ENCODE assay signal across 26 cellular contexts in the genomic region with DNA sequence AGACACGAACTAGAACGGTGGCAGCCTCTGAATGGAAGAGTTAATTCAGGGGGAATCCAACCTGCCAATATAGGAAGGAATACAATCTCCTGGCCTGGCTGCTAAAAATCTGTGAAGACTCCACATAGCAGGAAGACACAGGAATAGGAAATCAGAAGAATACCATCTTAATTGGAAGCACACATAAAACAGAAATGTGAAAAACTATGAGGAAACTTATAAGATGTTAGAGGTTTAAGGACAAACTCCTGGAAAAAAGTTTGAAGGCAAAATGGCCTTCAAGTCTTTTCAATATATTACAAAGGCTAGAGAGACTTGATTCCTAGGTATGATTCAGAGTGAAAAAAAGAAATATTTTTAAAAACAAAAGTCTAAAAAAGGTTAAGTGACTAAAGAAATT.
"Had no signal": no experiment of that assay in that cellular context is flagged by ENCODE, and none has a peak within 500 bp of the region (broad histone marks: within the 10 kb centered on the region; RNA-seq: fewer than 3 reads in every experiment).

No MANE protein-coding gene starts in this region.

- H3K27ac Mint-ChIP-seq: progenitor cell of endocrine pancreas; stimulated activated naive B cell treated with anti-CD40 and anti-IgM and Interleukin-4, amounts not matched to agents 10 μg/mL and 1 μg/mL and 100 μg/mL, for 72 hours had no signal

- H3K36me3 Mint-ChIP-seq: natural killer cell treated with Interleukin-12 subunit alpha and Interleukin-12 subunit beta and Interleukin-15 and Interleukin-18, amount 100 ng/mL, for 72 hours had no signal

- H2AFZ ChIP-seq: parathyroid adenoma had no signal

- H3K9me3 ChIP-seq: ovary, psoas muscle, right lobe of liver, sigmoid colon, thoracic aorta, thyroid gland, upper lobe of left lung, vagina had no signal

- H3K4me3 ChIP-seq: ovary, psoas muscle, right lobe of liver, sigmoid colon, stomach, thoracic aorta, thyroid gland, tibial nerve, upper lobe of left lung, vagina had no signal

- H3K9me3 Mint-ChIP-seq: natural killer cell treated with Interleukin-12 subunit alpha and Interleukin-12 subunit beta and Interleukin-15 and Interleukin-18, amount 100 ng/mL, for 72 hours; stimulated activated naive B cell treated with anti-CD40 and anti-IgM and Interleukin-4, amounts not matched to agents 10 μg/mL and 1 μg/mL and 100 μg/mL, for 72 hours; stimulated activated naive CD8-positive, alpha-beta T cell treated with anti-CD3 and anti-CD28 coated beads, Interleukin-15, Interleukin-2, amounts not matched to agents 100 ng/mL and 50 ng/mL, for 24 hours had no signal

- H3K4me1 Mint-ChIP-seq: naive B cell had no signal

- ATAC-seq: naive thymus-derived CD8-positive, alpha-beta T cell; natural killer cell treated with Interleukin-12 subunit alpha and Interleukin-12 subunit beta and Interleukin-15 and Interleukin-18, amount 100 ng/mL, for 72 hours; psoas muscle; right cardiac atrium; right lobe of liver; stimulated activated naive B cell treated with anti-CD40 and anti-IgM and Interleukin-4, amounts not matched to agents 10 μg/mL and 1 μg/mL and 100 μg/mL, for 72 hours had no signal

- DNase-seq: naive B cell; naive thymus-derived CD8-positive, alpha-beta T cell; occipital lobe; ovary; posterior cingulate gyrus; psoas muscle; right cardiac atrium; right lobe of liver; sigmoid colon; small intestine; stimulated activated CD4-positive, alpha-beta T cell treated with anti-CD3 and anti-CD28 coated beads, Interleukin-1b, Interleukin-23, amount 100 ng/mL, for 48 hours; stimulated activated CD4-positive, alpha-beta T cell treated with anti-CD3 and anti-CD28 coated beads, Interleukin-4, amount 100 ng/mL, for 1 hour; stimulated activated CD4-positive, alpha-beta T cell treated with anti-CD3 and anti-CD28 coated beads, Interleukin-4, amount 100 ng/mL, for 4 hours; stimulated activated CD8-positive, alpha-beta memory T cell treated with anti-CD3 and anti-CD28 coated beads, Interleukin-4, amount 100 ng/mL, for 48 hours; stimulated activated naive B cell treated with anti-CD40 and anti-IgM and Interleukin-4, amounts not matched to agents 10 μg/mL and 1 μg/mL and 100 μg/mL, for 72 hours; stimulated activated naive CD4-positive, alpha-beta T cell treated with Interleukin-2 at 50 U/mL for 16 hours; stomach; thyroid gland; upper lobe of left lung had no signal

- H3K9ac ChIP-seq: parathyroid adenoma had no signal

- H3K27me3 ChIP-seq: ovary, right lobe of liver, sigmoid colon, stomach, thyroid gland, tibial nerve, upper lobe of left lung, vagina had no signal

- H3K36me3 ChIP-seq: ovary, right lobe of liver, thyroid gland, vagina had no signal

- H3K27me3 Mint-ChIP-seq: naive B cell; naive thymus-derived CD8-positive, alpha-beta T cell; natural killer cell treated with Interleukin-12 subunit alpha and Interleukin-12 subunit beta and Interleukin-15 and Interleukin-18, amount 100 ng/mL, for 72 hours; progenitor cell of endocrine pancreas; stimulated activated naive B cell treated with anti-CD40 and anti-IgM and Interleukin-4, amounts not matched to agents 10 μg/mL and 1 μg/mL and 100 μg/mL, for 72 hours; stimulated activated naive CD8-positive, alpha-beta T cell treated with anti-CD3 and anti-CD28 coated beads, Interleukin-15, Interleukin-2, amounts not matched to agents 100 ng/mL and 50 ng/mL, for 24 hours had no signal

- H3K27ac ChIP-seq: ovary, parathyroid adenoma, psoas muscle, right lobe of liver, sigmoid colon, stomach, thoracic aorta, thyroid gland, tibial nerve, upper lobe of left lung, vagina had no signal

- H3K4me3 Mint-ChIP-seq: naive B cell; naive thymus-derived CD8-positive, alpha-beta T cell; natural killer cell treated with Interleukin-12 subunit alpha and Interleukin-12 subunit beta and Interleukin-15 and Interleukin-18, amount 100 ng/mL, for 72 hours; stimulated activated naive B cell treated with anti-CD40 and anti-IgM and Interleukin-4, amounts not matched to agents 10 μg/mL and 1 μg/mL and 100 μg/mL, for 72 hours; stimulated activated naive CD8-positive, alpha-beta T cell treated with anti-CD3 and anti-CD28 coated beads, Interleukin-15, Interleukin-2, amounts not matched to agents 100 ng/mL and 50 ng/mL, for 24 hours had no signal

- H3K4me1 ChIP-seq: parathyroid adenoma, psoas muscle, right lobe of liver, sigmoid colon, stomach, thyroid gland, tibial nerve, upper lobe of left lung, vagina had no signal
